Comparison of ENCODE assay signal across 21 cellular contexts in the genomic region with DNA sequence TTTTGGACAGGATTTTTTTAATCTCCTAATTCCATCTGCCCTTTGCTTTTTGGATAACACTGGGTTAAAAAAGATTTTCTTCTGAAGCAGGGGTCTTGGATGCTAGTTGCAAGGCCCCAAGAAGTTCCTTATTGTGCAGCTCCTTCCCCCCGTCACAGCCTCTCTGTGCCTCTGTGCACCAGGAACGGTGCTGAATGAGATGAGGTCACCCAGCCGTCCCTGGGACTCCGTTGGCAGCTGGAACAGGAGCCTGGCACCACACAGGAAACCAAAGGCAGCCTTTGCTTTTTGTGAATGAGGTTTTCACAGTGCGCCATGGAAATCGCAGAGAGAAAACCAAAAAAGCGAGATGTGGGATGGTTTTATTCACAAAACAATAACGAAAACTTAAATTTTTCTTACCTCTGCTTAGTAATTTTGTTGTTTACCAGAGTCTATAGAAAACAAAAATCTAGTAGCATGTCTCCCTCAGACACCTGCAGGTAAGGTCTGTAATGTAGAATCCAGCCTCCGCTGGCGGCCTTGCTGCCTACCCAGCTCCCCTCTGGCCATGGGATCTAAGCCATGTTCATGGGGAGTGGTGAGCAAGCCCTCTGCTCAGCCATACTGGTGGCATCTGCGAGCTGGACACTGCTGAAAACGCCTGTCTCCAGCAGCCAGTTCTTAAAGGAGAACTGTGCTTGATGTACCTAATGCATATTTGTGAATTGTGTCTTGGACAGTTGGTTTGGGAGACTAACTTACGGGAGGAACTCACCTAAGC. TPM values are rescaled to one million over a fixed set of nuclear protein-coding genes. Genes with fewer than 3 reads are reported as not detected.
DNase-seq lines count a peak whose midpoint lies in the region; ATAC-seq and TF ChIP-seq lines count a peak whose summit lies in the region.
"Had no signal": no experiment of that assay in that cellular context is flagged by ENCODE, and none has a peak within 500 bp of the region (broad histone marks: within the 10 kb centered on the region; RNA-seq: fewer than 3 reads in every experiment).

No MANE protein-coding gene starts in this region.

- POLR2A ChIA-PET in activated CD8-positive, alpha-beta T cell treated with anti-CD3 and anti-CD28 coated beads for 36 hours (lab: Charles Lee): interaction anchor here (0.8 to 1.6 kb wide), 2 partner anchors 186 to 319 kb away, joined by 3 read pairs; no protein-coding TSS in a partner anchor
- POLR2A ChIA-PET in activated CD8-positive, alpha-beta T cell treated with anti-CD3 and anti-CD28 coated beads, Interleukin-2, amount 10 ng/mL, durations not matched to agents 7 days and 5 days (lab: Charles Lee): no interaction called here
- POLR2A ChIA-PET in GM10248 (lab: Yijun Ruan, JAX): no interaction called here

- H3K4me1 Mint-ChIP-seq in activated CD8-positive, alpha-beta T cell treated with anti-CD3 and anti-CD28 coated beads for 36 hours (ENCODE audit: low read depth): peaks cover 37% of the 10 kb centered on the region
- peaks cover 11% of the 10 kb centered on the region for H3K4me1 Mint-ChIP-seq in activated CD8-positive, alpha-beta T cell treated with anti-CD3 and anti-CD28 coated beads, Interleukin-2, amount 10 ng/mL, durations not matched to agents 7 days and 5 days (ENCODE audit: low read depth)
- H3K4me1 Mint-ChIP-seq in stimulated activated effector memory CD8-positive, alpha-beta T cell treated with anti-CD3 and anti-CD28 coated beads, Interleukin-12 subunit alpha, Interleukin-12 subunit beta, amount 100 ng/mL, for 72 hours: peaks cover 40% of the 10 kb centered on the region

- peaks cover 76% of the 10 kb centered on the region for H3K36me3 Mint-ChIP-seq in activated CD8-positive, alpha-beta T cell treated with anti-CD3 and anti-CD28 coated beads for 36 hours (ENCODE audit: low read depth)
- H3K36me3 Mint-ChIP-seq in activated CD8-positive, alpha-beta T cell treated with anti-CD3 and anti-CD28 coated beads, Interleukin-2, amount 10 ng/mL, durations not matched to agents 7 days and 5 days (ENCODE audit: low read depth): peaks cover 24% of the 10 kb centered on the region
- H3K36me3 Mint-ChIP-seq in stimulated activated effector memory CD8-positive, alpha-beta T cell treated with anti-CD3 and anti-CD28 coated beads, Interleukin-12 subunit alpha, Interleukin-12 subunit beta, amount 100 ng/mL, for 72 hours: peaks cover 100% of the 10 kb centered on the region

- no peaks in the 10 kb centered on the region for H3K27me3 ChIP-seq in layer of hippocampus (ENCODE audit: control insufficient read depth, insufficient read depth, low read length)
- H3K27me3 ChIP-seq: ascending aorta, neutrophil had no signal

- TF ChIP-seq CTCF in activated CD8-positive, alpha-beta T cell treated with anti-CD3 and anti-CD28 coated beads for 36 hours (IDR thresholded peaks at IDR 0.05): no peak
- no peak for TF ChIP-seq CTCF in GM10248 (IDR thresholded peaks at IDR 0.05; ENCODE audit: control extremely low read depth, extremely low read depth, low read depth, missing control alignments)

- no peak overlapping the region for H3K4me3 Mint-ChIP-seq in activated CD8-positive, alpha-beta T cell treated with anti-CD3 and anti-CD28 coated beads for 36 hours
- H3K4me3 Mint-ChIP-seq in activated CD8-positive, alpha-beta T cell treated with anti-CD3 and anti-CD28 coated beads, Interleukin-2, amount 10 ng/mL, durations not matched to agents 7 days and 5 days: no peak overlapping the region
- H3K4me3 Mint-ChIP-seq in stimulated activated effector memory CD8-positive, alpha-beta T cell treated with anti-CD3 and anti-CD28 coated beads, Interleukin-12 subunit alpha, Interleukin-12 subunit beta, amount 100 ng/mL, for 72 hours: no peak overlapping the region
- H3K4me3 Mint-ChIP-seq: stimulated activated naive CD8-positive, alpha-beta T cell treated with anti-CD3 and anti-CD28 coated beads, Interleukin-15, amount 100 ng/mL, for 72 hours had no signal

- CTCF ChIA-PET in activated CD8-positive, alpha-beta T cell treated with anti-CD3 and anti-CD28 coated beads for 36 hours (lab: Charles Lee): interaction anchor here (3.4 kb wide), 1 partner anchor 131 kb away, joined by 10 read pairs; no protein-coding TSS in a partner anchor
- CTCF ChIA-PET in activated CD8-positive, alpha-beta T cell treated with anti-CD3 and anti-CD28 coated beads, Interleukin-2, amount 10 ng/mL, durations not matched to agents 7 days and 5 days (lab: Charles Lee): no interaction called here
- CTCF ChIA-PET in GM10248 (lab: Yijun Ruan, JAX): no interaction called here

- peak overlapping the region; percentile 95 for H3K27ac ChIP-seq in layer of hippocampus (ENCODE audit: low read depth, low read length)
- H3K27ac ChIP-seq: A549, ascending aorta, neutrophil had no signal

- no peak for DNase-seq in activated CD8-positive, alpha-beta T cell treated with anti-CD3 and anti-CD28 coated beads for 36 hours
- no peak for DNase-seq in activated CD8-positive, alpha-beta T cell treated with anti-CD3 and anti-CD28 coated beads, Interleukin-2, amount 10 ng/mL, durations not matched to agents 7 days and 5 days
- DNase-seq in astrocyte of the hippocampus (ENCODE audit: low read depth, low spot score) (peak; percentile 58), GM10248 (ENCODE audit: extremely low spot score) (no peak), D341Med (ENCODE audit: low spot score) (no peak)
- no peak for DNase-seq in stimulated activated effector memory CD8-positive, alpha-beta T cell treated with anti-CD3 and anti-CD28 coated beads, Interleukin-12 subunit alpha, Interleukin-12 subunit beta, amount 100 ng/mL, for 72 hours (ENCODE audit: low spot score in 2 of 2)
- DNase-seq: activated gamma-delta T cell; Caco-2; effector CD4-positive, alpha-beta T cell; foreskin fibroblast; GOT3; NCI-H1048; NCI-H187; NCI-H2227 treated with DMSO at 0.1 percent for 48 hours; trophoblast cell had no signal

- intact Hi-C loops in activated CD8-positive, alpha-beta T cell treated with anti-CD3 and anti-CD28 coated beads for 36 hours (cut with micrococcal nuclease): no loop called here

- no peaks in the 10 kb centered on the region for H3K27me3 Mint-ChIP-seq in activated CD8-positive, alpha-beta T cell treated with anti-CD3 and anti-CD28 coated beads for 36 hours
- no peaks in the 10 kb centered on the region for H3K27me3 Mint-ChIP-seq in activated CD8-positive, alpha-beta T cell treated with anti-CD3 and anti-CD28 coated beads, Interleukin-2, amount 10 ng/mL, durations not matched to agents 7 days and 5 days (ENCODE audit: low read depth)
- H3K27me3 Mint-ChIP-seq: stimulated activated naive CD8-positive, alpha-beta T cell treated with anti-CD3 and anti-CD28 coated beads, Interleukin-15, amount 100 ng/mL, for 72 hours had no signal

- peak overlapping the region; percentile 38 for H3K27ac Mint-ChIP-seq in activated CD8-positive, alpha-beta T cell treated with anti-CD3 and anti-CD28 coated beads for 36 hours
- no peak overlapping the region for H3K27ac Mint-ChIP-seq in activated CD8-positive, alpha-beta T cell treated with anti-CD3 and anti-CD28 coated beads, Interleukin-2, amount 10 ng/mL, durations not matched to agents 7 days and 5 days
- peak overlapping the region; percentile 26 for H3K27ac Mint-ChIP-seq in stimulated activated effector memory CD8-positive, alpha-beta T cell treated with anti-CD3 and anti-CD28 coated beads, Interleukin-12 subunit alpha, Interleukin-12 subunit beta, amount 100 ng/mL, for 72 hours

- H3K9me3 Mint-ChIP-seq in activated CD8-positive, alpha-beta T cell treated with anti-CD3 and anti-CD28 coated beads for 36 hours: no peaks in the 10 kb centered on the region
- H3K9me3 Mint-ChIP-seq in activated CD8-positive, alpha-beta T cell treated with anti-CD3 and anti-CD28 coated beads, Interleukin-2, amount 10 ng/mL, durations not matched to agents 7 days and 5 days (ENCODE audit: insufficient read depth): no peaks in the 10 kb centered on the region
- no peaks in the 10 kb centered on the region for H3K9me3 Mint-ChIP-seq in stimulated activated effector memory CD8-positive, alpha-beta T cell treated with anti-CD3 and anti-CD28 coated beads, Interleukin-12 subunit alpha, Interleukin-12 subunit beta, amount 100 ng/mL, for 72 hours

- no peak for ATAC-seq in activated CD8-positive, alpha-beta T cell treated with anti-CD3 and anti-CD28 coated beads for 36 hours
- ATAC-seq in activated CD8-positive, alpha-beta T cell treated with anti-CD3 and anti-CD28 coated beads, Interleukin-2, amount 10 ng/mL, durations not matched to agents 7 days and 5 days: no peak
- ATAC-seq in stimulated activated effector memory CD8-positive, alpha-beta T cell treated with anti-CD3 and anti-CD28 coated beads, Interleukin-12 subunit alpha, Interleukin-12 subunit beta, amount 100 ng/mL, for 72 hours: no peak
- no peak for ATAC-seq in HG03139 (IDR thresholded peaks at IDR 0.05; ENCODE audit: unreplicated experiment)
- ATAC-seq: A549 had no signal

RNA-seq across cellular contexts. Expression of a gene that starts 40.4 kb away (rescaled TPM):
- 10 to 100 TPM; 27.7 to 28.5 TPM for total RNA-seq in activated CD8-positive, alpha-beta T cell treated with anti-CD3 and anti-CD28 coated beads for 36 hours
- total RNA-seq in activated CD8-positive, alpha-beta T cell treated with anti-CD3 and anti-CD28 coated beads, Interleukin-2, amount 10 ng/mL, durations not matched to agents 7 days and 5 days: 10 to 100 TPM; 38.2 to 38.5 TPM
